In the genomic region with DNA sequence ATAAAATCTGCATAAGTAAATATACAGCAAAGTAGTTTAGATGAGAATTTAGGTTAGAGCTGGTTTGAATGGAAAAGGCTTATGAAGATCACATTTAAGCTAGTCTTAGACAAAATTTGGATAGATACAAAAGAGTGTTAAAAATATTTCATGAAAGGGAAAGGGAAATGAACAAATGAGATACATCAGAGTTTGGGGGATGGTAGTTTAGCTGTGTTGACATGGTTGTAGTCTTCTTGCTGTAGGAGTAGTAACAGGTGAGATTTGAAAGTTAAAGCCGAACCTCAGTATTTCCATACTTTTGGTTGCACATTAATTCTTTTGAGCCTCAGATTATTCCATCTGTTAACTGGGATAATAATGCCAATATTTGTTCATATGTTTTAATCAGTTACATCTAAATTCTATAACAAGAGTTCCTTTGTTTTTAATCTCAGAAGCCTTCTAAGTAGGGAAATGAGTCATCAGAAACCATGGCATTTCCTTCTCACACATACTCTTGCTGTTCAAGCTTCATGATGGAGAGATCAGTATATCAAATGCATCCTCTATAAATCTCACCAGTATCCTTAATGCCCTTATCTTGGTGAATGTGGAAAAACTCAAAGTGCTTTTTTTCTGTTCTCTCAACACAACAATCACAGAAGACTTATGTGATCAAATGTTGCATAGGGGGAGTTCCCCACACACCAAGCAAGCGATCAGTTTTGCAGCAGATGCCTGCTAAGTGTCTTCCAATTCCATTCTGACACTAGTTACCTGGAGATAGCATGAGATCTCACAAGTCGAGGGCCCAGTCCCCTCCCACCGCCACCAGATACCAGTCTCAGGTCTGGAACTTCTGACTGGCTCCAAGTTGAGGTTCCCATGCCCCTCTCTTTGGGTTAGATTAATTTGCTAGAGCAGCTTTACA, we compare ENCODE assay signal across 8 cellular contexts.
DNase-seq lines count a peak whose midpoint lies in the region; ATAC-seq, FAIRE-seq and TF ChIP-seq lines count a peak whose summit lies in the region.

No MANE protein-coding gene starts in this region.

- H3K4me1 ChIP-seq in endothelial cell of umbilical vein (ENCODE audit: control insufficient read depth, extremely low read depth, insufficient read depth, low read length) (peaks cover 30% of the 10 kb centered on the region), right lobe of liver (no peaks in the 10 kb centered on the region)

- H3K27me3 ChIP-seq in endothelial cell of umbilical vein (ENCODE audit: control insufficient read depth in 2 of 2, insufficient read depth in 2 of 2, low read length in 2 of 2) (no peaks in the 10 kb centered on the region), right lobe of liver (no peaks in the 10 kb centered on the region)

- TF ChIP-seq CTCF in endothelial cell of umbilical vein (IDR thresholded peaks at IDR 0.05; ENCODE audit: extremely low read depth in 1 of 2, insufficient read depth in 1 of 2, low read depth in 1 of 2, low read length in 2 of 2), result no peak
- TF ChIP-seq CTCF in right lobe of liver (IDR thresholded peaks at IDR 0.05), result no peak

- BruUV-seq in endothelial cell of umbilical vein (replicated peaks; lab: Mats Ljungman, UMichigan), result no TSS peak

- H2AFZ ChIP-seq in endothelial cell of umbilical vein (ENCODE audit: low read depth, low read length), result no peak overlapping the region

- peak overlapping the region; percentile 79 for H3K27ac ChIP-seq in endothelial cell of umbilical vein (ENCODE audit: insufficient read depth, low read depth, low read length)
- no peak overlapping the region for H3K27ac ChIP-seq in right lobe of liver

- FAIRE-seq in endothelial cell of umbilical vein (lab: Jason Lieb, UNC), result peak; percentile 74

- H3K9ac ChIP-seq in endothelial cell of umbilical vein (replicated peaks; ENCODE audit: extremely low read depth, insufficient read depth, low read length), result no peak overlapping the region

- DNase-seq in COLO829 (ENCODE audit: low spot score) (peak; percentile 53), LHCN-M2 (ENCODE audit: low read depth) (peak; percentile 61), endothelial cell of umbilical vein (ENCODE audit: low read depth, low spot score) (peak; percentile 91), ureter (ENCODE audit: low spot score) (no peak), AG20443 (ENCODE audit: low spot score) (no peak), right lobe of liver (no peak)
- no peak for DNase-seq in effector CD4-positive, alpha-beta T cell

- no peaks in the 10 kb centered on the region for H4K20me1 ChIP-seq in endothelial cell of umbilical vein (replicated peaks; ENCODE audit: control insufficient read depth, extremely low read depth, insufficient read depth, low read length)

- H3K4me2 ChIP-seq in endothelial cell of umbilical vein (ENCODE audit: insufficient read depth, low read length), result peak overlapping the region; percentile 54

- TF ChIP-seq POLR2A in endothelial cell of umbilical vein (IDR thresholded peaks at IDR 0.05; ENCODE audit: low read depth, low read length) (no peak), right lobe of liver (IDR thresholded peaks at IDR 0.05) (no peak)

- H3K4me3 ChIP-seq in endothelial cell of umbilical vein (replicated peaks in 1 of 3; ENCODE audit: insufficient read depth in 1 of 3, low read depth in 1 of 3, low read length in 3 of 3) (no peak overlapping the region), right lobe of liver (no peak overlapping the region)

- dilution Hi-C loops in endothelial cell of umbilical vein (cut with MboI; ENCODE audit: extremely low pct_ligation_motif_present, low sequenced_read_pairs), result no loop called here

- 84% methylated on average over 4 of the region's 4 CpGs for WGBS in right lobe of liver (ENCODE audit: insufficient coverage, low coverage, low lambda C conversion rate, missing lambda C conversion rate)

- intact Hi-C loops in endothelial cell of umbilical vein (cut with micrococcal nuclease), result loop anchor here (1.0 kb wide), 1 partner anchor 26 kb away; no protein-coding TSS in a partner anchor
- intact Hi-C loops in right lobe of liver (cut with DNase I), result no loop called here

- H3K9me3 ChIP-seq in endothelial cell of umbilical vein (replicated peaks; ENCODE audit: control insufficient read depth, insufficient read depth, low read length), result no peaks in the 10 kb centered on the region
- H3K9me3 ChIP-seq in right lobe of liver, result no peaks in the 10 kb centered on the region

- H3K36me3 ChIP-seq in endothelial cell of umbilical vein (ENCODE audit: control insufficient read depth in 2 of 2, extremely low read depth in 1 of 2, insufficient read depth in 2 of 2, low read length in 2 of 2), result no peaks in the 10 kb centered on the region
- H3K36me3 ChIP-seq in right lobe of liver, result no peaks in the 10 kb centered on the region

- H3K9me1 ChIP-seq in endothelial cell of umbilical vein (replicated peaks; ENCODE audit: control insufficient read depth, extremely low read depth, insufficient read depth, low read length), result peaks cover 4% of the 10 kb centered on the region

- peak; percentile 79 for ATAC-seq in GM21360 (IDR thresholded peaks at IDR 0.05; ENCODE audit: unreplicated experiment)
- ATAC-seq in right lobe of liver, result no peak

- peaks cover 17% of the 10 kb centered on the region for H3K79me2 ChIP-seq in endothelial cell of umbilical vein (ENCODE audit: control insufficient read depth, insufficient read depth, low read length)

- CTCF ChIA-PET in endothelial cell of umbilical vein (lab: Charles Lee), result interaction anchor here (0.8 to 2.6 kb wide), 11 partner anchors 9 to 267 kb away, joined by 3 to 23 read pairs (median 4); no protein-coding TSS in a partner anchor

- POLR2A ChIA-PET in endothelial cell of umbilical vein (lab: Charles Lee), result no interaction called here

TF ChIP-seq in endothelial cell of umbilical vein, 7 proteins besides CTCF, POLR2A, EP300 and RAD21:
- peak; percentile 81 for TF ChIP-seq FOS (IDR thresholded peaks at IDR 0.05; ENCODE audit: borderline replicate concordance, insufficient read depth, low read length)
- peak; percentile 33 for TF ChIP-seq POLR2AphosphoS5 (IDR thresholded peaks at IDR 0.05; ENCODE audit: insufficient read depth, low read depth, low read length)
- TF ChIP-seq GATA2 (IDR thresholded peaks at IDR 0.05; ENCODE audit: insufficient read depth, insufficient read length, low read depth, low read length), result peak; percentile 86
- TF ChIP-seq, protein P1, sequence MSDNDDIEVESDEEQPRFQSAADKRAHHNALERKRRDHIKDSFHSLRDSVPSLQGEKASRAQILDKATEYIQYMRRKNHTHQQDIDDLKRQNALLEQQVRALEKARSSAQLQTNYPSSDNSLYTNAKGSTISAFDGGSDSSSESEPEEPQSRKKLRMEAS (IDR thresholded peaks at IDR 0.05; ENCODE audit: insufficient read depth, insufficient read length), result no peak
- peak; percentile 97 for TF ChIP-seq JUN (IDR thresholded peaks at IDR 0.05; ENCODE audit: borderline replicate concordance, insufficient read depth, insufficient read length, low read depth)
TF ChIP-seq in endothelial cell of umbilical vein: peak in this region for 4.

Comparison
In these comparisons a context has a peak if more than half of its experiments do, and no peak if none do; other contexts are left out.
1. DNase-seq: peak in COLO829 (single experiment), LHCN-M2 (single experiment) and endothelial cell of umbilical vein (single experiment); none in ureter (single experiment), effector CD4-positive, alpha-beta T cell (single experiment), AG20443 (single experiment) and right lobe of liver (0 of 3).